8 cellular contexts compared by ENCODE assay signal in the genomic region with DNA sequence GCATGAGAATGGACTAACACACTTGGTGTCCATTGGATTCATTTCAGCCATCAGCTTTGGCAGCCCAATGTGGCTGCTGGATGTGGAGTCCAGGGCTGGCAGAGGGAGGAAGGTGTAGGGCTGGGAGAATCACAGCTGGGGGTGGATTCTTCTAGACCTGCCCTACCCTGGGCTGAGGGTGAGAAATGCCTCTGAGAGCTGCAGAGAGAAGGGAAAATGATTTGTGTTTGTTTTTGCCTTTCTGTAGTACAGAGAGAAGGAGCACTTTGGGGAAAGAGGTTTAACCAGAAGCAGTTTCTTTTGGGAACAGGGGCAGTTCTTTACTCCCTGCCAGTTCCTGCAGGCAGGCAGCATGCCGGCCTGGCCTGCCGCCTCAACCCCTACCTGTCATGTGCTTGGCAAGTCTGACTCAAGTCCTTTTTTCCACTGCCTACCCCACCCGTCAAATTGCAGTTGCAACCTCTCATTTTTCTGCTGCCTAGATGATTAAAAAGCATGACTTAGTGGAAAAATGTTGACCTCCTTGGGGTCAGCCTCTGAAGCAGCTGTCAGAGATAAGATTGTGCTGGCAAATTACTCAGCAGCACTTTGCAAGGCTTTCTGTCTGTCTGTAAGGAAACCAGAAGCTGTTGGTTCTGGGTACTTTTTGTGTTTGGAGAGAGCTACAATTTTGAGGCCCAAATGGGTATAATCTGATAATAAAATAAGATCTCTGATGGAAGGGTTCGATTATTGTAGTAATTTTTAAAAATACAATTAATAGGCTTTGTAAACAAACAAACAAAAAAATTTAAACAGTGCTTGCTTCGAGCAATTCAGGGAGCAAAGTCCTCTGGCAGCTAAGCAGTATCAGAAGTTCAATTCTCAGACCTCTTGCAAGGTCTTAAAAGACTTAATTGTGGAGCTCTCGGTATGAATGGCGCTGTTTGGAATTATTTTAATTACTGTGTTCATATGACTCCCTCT. TPM values are rescaled to one million over a fixed set of nuclear protein-coding genes. Genes with fewer than 3 reads are reported as not detected.
DNase-seq lines count a peak whose midpoint lies in the region; ATAC-seq, FAIRE-seq and TF ChIP-seq lines count a peak whose summit lies in the region.

No MANE protein-coding gene starts in this region.

- DNase-seq in HTR-8/SVneo (ENCODE audit: insufficient read length, low spot score): peak; percentile 70
- DNase-seq in activated CD4-positive, alpha-beta T cell treated with anti-CD3 and anti-CD28 coated beads for 36 hours: peak; percentile 87
- no peak for DNase-seq in effector memory CD4-positive, alpha-beta T cell
- DNase-seq in myocyte (ENCODE audit: low read depth): peak; percentile 78
- DNase-seq in stromal cell of bone marrow (ENCODE audit: low read depth): peak; percentile 86
- DNase-seq in H9: no peak

- WGBS in H9 (ENCODE audit: extremely low coverage, insufficient read length, low lambda C conversion rate): no CpG with 5 or more reads among the region's 7 CpGs

- peaks cover 96% of the 10 kb centered on the region for H3K4me1 Mint-ChIP-seq in activated CD4-positive, alpha-beta T cell treated with anti-CD3 and anti-CD28 coated beads for 36 hours
- peaks cover 15 to 30% of the 10 kb centered on the region in 2 experiments for H3K4me1 Mint-ChIP-seq in H9

- no peak overlapping the region for H2BK5ac ChIP-seq in H9 (ENCODE audit: insufficient read length, low read length)

- H4K20me1 ChIP-seq in H9 (ENCODE audit: control insufficient read depth, insufficient read depth, insufficient read length): no peaks in the 10 kb centered on the region

- no peak overlapping the region for H4K91ac ChIP-seq in H9 (ENCODE audit: insufficient read length, low read depth, low read length)

- ATAC-seq in activated CD4-positive, alpha-beta T cell treated with anti-CD3 and anti-CD28 coated beads for 36 hours: peak; percentile 77
- no peak for ATAC-seq in HG03460 (IDR thresholded peaks at IDR 0.05; ENCODE audit: unreplicated experiment)
- ATAC-seq in HG03135 (IDR thresholded peaks at IDR 0.05; ENCODE audit: unreplicated experiment): no peak

- peaks cover 75% of the 10 kb centered on the region for H3K36me3 Mint-ChIP-seq in activated CD4-positive, alpha-beta T cell treated with anti-CD3 and anti-CD28 coated beads for 36 hours (ENCODE audit: low read depth)
- peaks cover 13 to 23% (median 21%) of the 10 kb centered on the region in 3 experiments; a peak in 6 of 7 replicates for H3K36me3 Mint-ChIP-seq in H9 (ENCODE audit: insufficient read depth in 1 of 3, low read depth in 3 of 3)

- H3K36me3 ChIP-seq in effector memory CD4-positive, alpha-beta T cell (ENCODE audit: control insufficient read depth, insufficient read depth, low read length): peaks cover 25% of the 10 kb centered on the region

- peak overlapping the region; percentile 42 for H3K4me3 Mint-ChIP-seq in activated CD4-positive, alpha-beta T cell treated with anti-CD3 and anti-CD28 coated beads for 36 hours
- no peak overlapping the region for H3K4me3 Mint-ChIP-seq in H9

- no peaks in the 10 kb centered on the region for H3K27me3 Mint-ChIP-seq in activated CD4-positive, alpha-beta T cell treated with anti-CD3 and anti-CD28 coated beads for 36 hours
- H3K27me3 Mint-ChIP-seq in H9 (ENCODE audit: low read depth): no peaks in the 10 kb centered on the region

- H2BK120ac ChIP-seq in H9 (ENCODE audit: low read depth, low read length, poor library complexity, severe bottlenecking): no peak overlapping the region

- no peaks in the 10 kb centered on the region for H3K23me2 ChIP-seq in H9 (ENCODE audit: insufficient read length, low read depth, low read length, poor library complexity, severe bottlenecking)

- no peak overlapping the region for H3K18ac ChIP-seq in H9 (ENCODE audit: insufficient read length, low read depth, low read length)

- H3K27me3 ChIP-seq in effector memory CD4-positive, alpha-beta T cell (replicated peaks; ENCODE audit: control insufficient read depth, insufficient read depth, low read length, poor library complexity, severe bottlenecking): no peaks in the 10 kb centered on the region
- no peaks in the 10 kb centered on the region for H3K27me3 ChIP-seq in H9 (ENCODE audit: insufficient read depth, low read length)

- no peaks in the 10 kb centered on the region for H3K79me1 ChIP-seq in H9 (ENCODE audit: insufficient read depth, low read depth, low read length, poor library complexity, severe bottlenecking)

- no peak for TF ChIP-seq CTCF in H9 (conservative IDR thresholded peaks at IDR 0.05)

- H2AK5ac ChIP-seq in H9 (ENCODE audit: insufficient read length, low read length): no peak overlapping the region

- no peak overlapping the region for H2AFZ ChIP-seq in H9 (ENCODE audit: low read length)

- H3K4ac ChIP-seq in H9 (ENCODE audit: low read depth, low read length): no peak overlapping the region

- H2BK12ac ChIP-seq in H9 (ENCODE audit: insufficient read length, low read depth, low read length): no peak overlapping the region

- H3K9me3 Mint-ChIP-seq in activated CD4-positive, alpha-beta T cell treated with anti-CD3 and anti-CD28 coated beads for 36 hours (ENCODE audit: low read depth): peaks cover 5% of the 10 kb centered on the region
- H3K9me3 Mint-ChIP-seq in H9: no peaks in the 10 kb centered on the region

- H2BK20ac ChIP-seq in H9 (ENCODE audit: low read depth, low read length, poor library complexity, severe bottlenecking): no peak overlapping the region

- no peak overlapping the region for H3K9ac ChIP-seq in H9 (ENCODE audit: extremely low read depth, insufficient read length, low read length)

- H3T11ph ChIP-seq in H9 (ENCODE audit: low read length): no peak overlapping the region

- no peaks in the 10 kb centered on the region for H3K9me3 ChIP-seq in effector memory CD4-positive, alpha-beta T cell (ENCODE audit: control insufficient read depth, low read length)
- H3K9me3 ChIP-seq in H9 (ENCODE audit: control insufficient read depth, low read depth, low read length): no peaks in the 10 kb centered on the region

- H3K4me2 ChIP-seq in H9 (ENCODE audit: insufficient read depth, insufficient read length, low read length): no peak overlapping the region

- POLR2A ChIA-PET in activated CD4-positive, alpha-beta T cell treated with anti-CD3 and anti-CD28 coated beads for 36 hours (lab: Charles Lee): interaction anchor here (0.6 to 1.5 kb wide), 8 partner anchors 14 to 52 kb away, joined by 3 to 6 read pairs (median 4); no protein-coding TSS in a partner anchor

- peak overlapping the region; percentile 62 for H3K27ac ChIP-seq in effector memory CD4-positive, alpha-beta T cell (ENCODE audit: insufficient read depth, low read length, poor library complexity, severe bottlenecking)
- H3K27ac ChIP-seq in H9 (ENCODE audit: insufficient read length, low read depth, low read length): no peak overlapping the region

- no peak overlapping the region for H3K56ac ChIP-seq in H9 (ENCODE audit: insufficient read length, low read depth, low read length)

- FAIRE-seq in HTR-8/SVneo (lab: Jason Lieb, UNC): no peak

- H3K14ac ChIP-seq in H9 (ENCODE audit: insufficient read depth, low read length): no peak overlapping the region

- H4K5ac ChIP-seq in H9 (ENCODE audit: insufficient read length, low read depth, low read length): no peak overlapping the region

- no peak overlapping the region for H3K23ac ChIP-seq in H9 (ENCODE audit: insufficient read length, low read depth, low read length)

- CTCF ChIA-PET in activated CD4-positive, alpha-beta T cell treated with anti-CD3 and anti-CD28 coated beads for 36 hours (lab: Charles Lee): interaction anchor here (0.6 to 8.6 kb wide), 12 partner anchors 8 to 169 kb away, joined by 3 to 72 read pairs (median 4); no protein-coding TSS in a partner anchor

- no peak overlapping the region for H2BK15ac ChIP-seq in H9 (ENCODE audit: low read depth, low read length)

- H3K4me1 ChIP-seq in effector memory CD4-positive, alpha-beta T cell (ENCODE audit: control insufficient read depth, insufficient read depth, low read length, poor library complexity, severe bottlenecking): peaks cover 89% of the 10 kb centered on the region
- H3K4me1 ChIP-seq in H9 (ENCODE audit: insufficient read depth, low read length): no peaks in the 10 kb centered on the region

- no peak overlapping the region for H4K8ac ChIP-seq in H9 (replicated peaks; ENCODE audit: insufficient read length, low read depth, low read length)

- H3K4me3 ChIP-seq in effector memory CD4-positive, alpha-beta T cell (ENCODE audit: insufficient read depth, low read depth, low read length, poor library complexity, severe bottlenecking): no peak overlapping the region

- H3K79me2 ChIP-seq in H9 (ENCODE audit: insufficient read depth, low read length): no peaks in the 10 kb centered on the region

- peak overlapping the region; percentile 88 for H3K27ac Mint-ChIP-seq in activated CD4-positive, alpha-beta T cell treated with anti-CD3 and anti-CD28 coated beads for 36 hours
- H3K27ac Mint-ChIP-seq in H9: no peak overlapping the region

- intact Hi-C loops in activated CD4-positive, alpha-beta T cell treated with anti-CD3 and anti-CD28 coated beads for 36 hours (cut with DNase I, micrococcal nuclease): loop anchor here (1.0 to 5.0 kb wide), 7 partner anchors 8 to 169 kb away; no protein-coding TSS in a partner anchor

RNA-seq across cellular contexts. Expression of gene LBH, which starts 21.7 kb away (rescaled TPM):
- total RNA-seq in activated CD4-positive, alpha-beta T cell treated with anti-CD3 and anti-CD28 coated beads for 36 hours: 100 to 1,000 TPM in 1 of 2 experiments, 10 to 100 TPM in 1; 89.6 to 108 TPM
- total RNA-seq in myocyte (28.8 and 130 TPM in 2 replicates), H9 (2021) (51.6 and 53.0 TPM in 2 replicates)
- polyA plus RNA-seq in myocyte (2012): 42.4 TPM

Comparison
In these comparisons a context has a peak if more than half of its experiments do, and no peak if none do; other contexts are left out.
1. DNase-seq: peak in HTR-8/SVneo (single experiment), activated CD4-positive, alpha-beta T cell treated with anti-CD3 and anti-CD28 coated beads for 36 hours (single experiment), myocyte (single experiment) and stromal cell of bone marrow (single experiment); none in effector memory CD4-positive, alpha-beta T cell (0 of 3) and H9 (single experiment).